Comparison of ENCODE assay signal across 11 cellular contexts in the genomic region with DNA sequence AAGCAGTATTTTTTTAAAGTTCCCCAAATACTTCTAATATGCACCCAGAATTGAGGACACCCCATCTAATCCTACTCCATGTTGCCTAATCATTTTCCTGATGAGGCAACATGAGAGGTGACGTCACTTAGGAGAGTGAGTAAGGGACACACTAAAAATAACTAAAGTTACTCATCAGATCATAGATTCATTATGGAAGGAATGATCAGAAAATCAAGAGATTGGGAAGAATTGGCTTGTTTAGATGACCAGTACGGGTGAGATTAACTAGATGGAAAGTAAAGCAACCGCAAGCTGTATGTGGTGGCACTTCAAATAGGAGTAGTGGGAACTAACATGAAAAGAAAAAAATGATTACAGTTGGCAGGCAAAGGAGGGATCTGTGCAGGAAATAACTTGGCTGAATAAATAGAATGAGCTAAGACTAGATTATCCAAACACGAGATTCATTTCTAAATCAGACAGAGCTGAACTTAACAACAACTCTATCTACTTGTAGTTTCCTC.
DNase-seq lines count a peak whose midpoint lies in the region; ATAC-seq and TF ChIP-seq lines count a peak whose summit lies in the region.
"Had no signal": no experiment of that assay in that cellular context is flagged by ENCODE, and none has a peak within 500 bp of the region (broad histone marks: within the 10 kb centered on the region; RNA-seq: fewer than 3 reads in every experiment).

No MANE protein-coding gene starts in this region.

- POLR2A ChIA-PET in PC-3 (lab: Charles Lee; ENCODE audit: unreplicated experiment) = no interaction called here

- intact Hi-C loops in PC-3 (cut with micrococcal nuclease) = no loop called here
- intact Hi-C loops in esophagus squamous epithelium (cut with DNase I) = no loop called here

- H3K79me2 ChIP-seq in PC-3 (ENCODE audit: low read length) = no peaks in the 10 kb centered on the region

- peaks cover 3% of the 10 kb centered on the region for H3K27me3 Mint-ChIP-seq in activated T-helper 17 cell treated with anti-CD3 and anti-CD28 coated beads, Interleukin-2, amount 50 U/mL, for 72 hours

- CTCF ChIA-PET in PC-3 (lab: Charles Lee) = no interaction called here

- WGBS in esophagus squamous epithelium, 2 donors = 14 to 24% methylated on average over 4 of the region's 4 CpGs

- H3F3A ChIP-seq in PC-3 (ENCODE audit: low read length, unreplicated experiment) = no peaks in the 10 kb centered on the region

- H3K9me3 Mint-ChIP-seq in activated T-helper 17 cell treated with anti-CD3 and anti-CD28 coated beads, Interleukin-2, amount 50 U/mL, for 72 hours = no peaks in the 10 kb centered on the region

- no peak overlapping the region for H3K4me3 Mint-ChIP-seq in activated T-helper 17 cell treated with anti-CD3 and anti-CD28 coated beads, Interleukin-2, amount 50 U/mL, for 72 hours
- H3K4me3 Mint-ChIP-seq: stimulated activated memory B cell treated with anti-CD40 and anti-IgM and Interleukin-4, amounts not matched to agents 10 μg/mL and 1 μg/mL and 100 μg/mL, for 72 hours had no signal

- no TSS peak for BruUV-seq in PC-3 (replicated peaks; lab: Mats Ljungman, UMichigan)

- H3K4me3 ChIP-seq in PC-3 (ENCODE audit: low read length) (no peak overlapping the region), esophagus squamous epithelium (no peak overlapping the region)

- H4K20me1 ChIP-seq in PC-3 (ENCODE audit: low read length) = no peaks in the 10 kb centered on the region

- H3K9me3 ChIP-seq in PC-3 (ENCODE audit: low read length) (no peaks in the 10 kb centered on the region), esophagus squamous epithelium (no peaks in the 10 kb centered on the region)

- no peaks in the 10 kb centered on the region for H3K9me2 ChIP-seq in PC-3 (replicated peaks; ENCODE audit: low read length)

- H3K27ac Mint-ChIP-seq in activated T-helper 17 cell treated with anti-CD3 and anti-CD28 coated beads, Interleukin-2, amount 50 U/mL, for 72 hours = no peak overlapping the region
- H3K27ac Mint-ChIP-seq: stimulated activated memory B cell treated with anti-CD40 and anti-IgM and Interleukin-4, amounts not matched to agents 10 μg/mL and 1 μg/mL and 100 μg/mL, for 72 hours had no signal

- H2AFZ ChIP-seq in PC-3 (ENCODE audit: low read length) = no peak overlapping the region

- H3K27me3 ChIP-seq in PC-3 (ENCODE audit: low read length) = no peaks in the 10 kb centered on the region
- H3K27me3 ChIP-seq in esophagus squamous epithelium = no peaks in the 10 kb centered on the region

- TF ChIP-seq POLR2A in esophagus squamous epithelium (IDR thresholded peaks at IDR 0.05) = no peak

- TF ChIP-seq CTCF in PC-3 (conservative IDR thresholded peaks at IDR 0.05; ENCODE audit: low read depth, low read length) = no peak
- TF ChIP-seq CTCF in esophagus squamous epithelium (IDR thresholded peaks at IDR 0.05) = no peak
- TF ChIP-seq CTCF in omental fat pad (IDR thresholded peaks at IDR 0.05) = no peak

- H3K4me1 Mint-ChIP-seq in activated T-helper 17 cell treated with anti-CD3 and anti-CD28 coated beads, Interleukin-2, amount 50 U/mL, for 72 hours = peaks cover 7% of the 10 kb centered on the region

- H3K9ac ChIP-seq in PC-3 (ENCODE audit: low read length) = no peak overlapping the region

- H3K36me3 Mint-ChIP-seq in activated T-helper 17 cell treated with anti-CD3 and anti-CD28 coated beads, Interleukin-2, amount 50 U/mL, for 72 hours (ENCODE audit: low read depth) = peaks cover 5% of the 10 kb centered on the region
- H3K36me3 Mint-ChIP-seq: stimulated activated memory B cell treated with anti-CD40 and anti-IgM and Interleukin-4, amounts not matched to agents 10 μg/mL and 1 μg/mL and 100 μg/mL, for 72 hours had no signal

- no peak for ATAC-seq in PC-3
- ATAC-seq in omental fat pad (ENCODE audit: low FRiP score) = peak; percentile 49
- no peak for ATAC-seq in activated T-helper 17 cell treated with anti-CD3 and anti-CD28 coated beads, Interleukin-2, amount 50 U/mL, for 72 hours (replicated peaks)
- ATAC-seq in HG03280 (IDR thresholded peaks at IDR 0.05; ENCODE audit: unreplicated experiment) = no peak
- ATAC-seq: stimulated activated memory B cell treated with anti-CD40 and anti-IgM and Interleukin-4, amounts not matched to agents 10 μg/mL and 1 μg/mL and 100 μg/mL, for 72 hours had no signal

- DNase-seq in GM03348 (ENCODE audit: low spot score) = peak; percentile 73
- DNase-seq in PC-3 = peak; percentile 45
- no peak for DNase-seq in esophagus squamous epithelium (lab: John Stamatoyannopoulos, UW)
- peak; percentile 56 for DNase-seq in omental fat pad (ENCODE audit: low spot score)
- no peak for DNase-seq in GDM1 (lab: John Stamatoyannopoulos, UW)
- DNase-seq in stimulated activated CD4-positive, alpha-beta T cell treated with anti-CD3 and anti-CD28 coated beads, Interleukin-2, amount 100 ng/mL, for 24 hours = no peak
- DNase-seq: cortex of kidney, GF-D8 had no signal

- H3K36me3 ChIP-seq in PC-3 (ENCODE audit: low read depth, low read length) (no peaks in the 10 kb centered on the region), esophagus squamous epithelium (no peaks in the 10 kb centered on the region)

- H3K4me2 ChIP-seq in PC-3 (ENCODE audit: low read length) = peak overlapping the region; percentile 15

- peaks cover 7% of the 10 kb centered on the region; the same call in 1 of the 2 replicates for H3K4me1 ChIP-seq in PC-3 (ENCODE audit: insufficient read depth, low read length)
- peaks cover 8 to 41% (median 19%) of the 10 kb centered on the region in 3 donors for H3K4me1 ChIP-seq in esophagus squamous epithelium

- H3K27ac ChIP-seq in PC-3 (ENCODE audit: low read length) (no peak overlapping the region), esophagus squamous epithelium (peak overlapping the region; percentile 11 to 56 (median 32))

Comparison
In these comparisons a context has a peak if more than half of its experiments do, and no peak if none do; other contexts are left out.
1. DNase-seq: peak in GM03348 (single experiment), PC-3 (single experiment) and omental fat pad (single experiment); none in esophagus squamous epithelium (single experiment), GDM1 (single experiment) and stimulated activated CD4-positive, alpha-beta T cell treated with anti-CD3 and anti-CD28 coated beads, Interleukin-2, amount 100 ng/mL, for 24 hours (0 of 2).